ENCODE assay signal across 30 cellular contexts in the genomic region with DNA sequence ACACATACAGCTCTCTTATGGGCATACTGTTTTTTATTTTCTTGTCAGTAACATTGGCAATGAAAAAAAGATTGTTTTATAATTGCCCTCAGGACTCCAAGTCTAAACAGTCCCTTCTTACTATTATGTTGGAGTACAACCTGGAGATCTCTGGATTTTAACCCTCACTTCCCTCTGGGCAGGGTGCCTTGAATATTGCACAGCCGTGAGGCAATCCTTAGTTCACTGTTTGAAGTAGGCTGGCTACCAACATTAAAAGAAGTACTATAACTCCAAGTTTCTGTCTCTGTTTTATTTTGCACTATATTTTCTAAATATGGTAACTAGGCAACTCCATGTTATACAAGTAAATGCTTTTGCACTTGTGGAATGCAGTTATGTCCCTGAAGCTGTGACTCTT.
"Had no signal": no experiment of that assay in that cellular context is flagged by ENCODE, and none has a peak within 500 bp of the region (broad histone marks: within the 10 kb centered on the region; RNA-seq: fewer than 3 reads in every experiment).

No MANE protein-coding gene starts in this region.

- H3K9ac ChIP-seq: parathyroid adenoma had no signal

- H3K36me3 Mint-ChIP-seq: activated naive CD4-positive, alpha-beta T cell treated with anti-CD3 and anti-CD28 coated beads, Interleukin-2, amount 10 ng/mL, durations not matched to agents 7 days and 5 days; activated naive CD8-positive, alpha-beta T cell treated with anti-CD3 and anti-CD28 coated beads, Interleukin-2, amount 10 ng/mL, durations not matched to agents 7 days and 5 days; stimulated activated naive B cell treated with anti-CD40 and anti-IgM and Interleukin-4, amounts not matched to agents 10 μg/mL and 1 μg/mL and 100 μg/mL, for 72 hours had no signal

- H3K9me3 Mint-ChIP-seq: activated CD4-positive, alpha-beta memory T cell treated with anti-CD3 and anti-CD28 coated beads, Interleukin-2, amount 10 ng/mL, durations not matched to agents 7 days and 5 days; activated CD4-positive, alpha-beta T cell treated with anti-CD3 and anti-CD28 coated beads, Interleukin-2, amount 10 ng/mL, durations not matched to agents 7 days and 5 days; activated naive CD4-positive, alpha-beta T cell treated with anti-CD3 and anti-CD28 coated beads, Interleukin-2, amount 10 ng/mL, durations not matched to agents 7 days and 5 days; activated naive CD8-positive, alpha-beta T cell treated with anti-CD3 and anti-CD28 coated beads, Interleukin-2, amount 10 ng/mL, durations not matched to agents 7 days and 5 days; activated T-cell treated with anti-CD3 and anti-CD28 coated beads, Interleukin-2, amount 50 U/mL, for 24 hours; central memory CD8-positive, alpha-beta T cell; stimulated activated naive B cell treated with anti-CD40 and anti-IgM and Interleukin-4, amounts not matched to agents 10 μg/mL and 1 μg/mL and 100 μg/mL, for 72 hours had no signal

- H3K27ac ChIP-seq: colonic mucosa, left lung, lower lobe of right lung, parathyroid adenoma, psoas muscle, right atrium auricular region, stomach, suprapubic skin, tibial nerve, WERI-Rb-1 had no signal

- H3K9me3 ChIP-seq: colonic mucosa, left lung, lower lobe of right lung, psoas muscle, right atrium auricular region, stomach, suprapubic skin, tibial nerve had no signal

- H3K27ac Mint-ChIP-seq: activated CD4-positive, alpha-beta memory T cell treated with anti-CD3 and anti-CD28 coated beads, Interleukin-2, amount 10 ng/mL, durations not matched to agents 7 days and 5 days; activated CD4-positive, alpha-beta T cell treated with anti-CD3 and anti-CD28 coated beads, Interleukin-2, amount 10 ng/mL, durations not matched to agents 7 days and 5 days; activated naive CD4-positive, alpha-beta T cell treated with anti-CD3 and anti-CD28 coated beads, Interleukin-2, amount 10 ng/mL, durations not matched to agents 7 days and 5 days; activated naive CD8-positive, alpha-beta T cell treated with anti-CD3 and anti-CD28 coated beads, Interleukin-2, amount 10 ng/mL, durations not matched to agents 7 days and 5 days; activated T-cell treated with anti-CD3 and anti-CD28 coated beads, Interleukin-2, amount 50 U/mL, for 24 hours; stimulated activated naive B cell treated with anti-CD40 and anti-IgM and Interleukin-4, amounts not matched to agents 10 μg/mL and 1 μg/mL and 100 μg/mL, for 72 hours; T-helper 17 cell had no signal

- H3K4me1 Mint-ChIP-seq: activated CD4-positive, alpha-beta memory T cell treated with anti-CD3 and anti-CD28 coated beads, Interleukin-2, amount 10 ng/mL, durations not matched to agents 7 days and 5 days; activated CD4-positive, alpha-beta T cell treated with anti-CD3 and anti-CD28 coated beads, Interleukin-2, amount 10 ng/mL, durations not matched to agents 7 days and 5 days; activated naive CD4-positive, alpha-beta T cell treated with anti-CD3 and anti-CD28 coated beads, Interleukin-2, amount 10 ng/mL, durations not matched to agents 7 days and 5 days; activated naive CD8-positive, alpha-beta T cell treated with anti-CD3 and anti-CD28 coated beads, Interleukin-2, amount 10 ng/mL, durations not matched to agents 7 days and 5 days; central memory CD8-positive, alpha-beta T cell; stimulated activated naive B cell treated with anti-CD40 and anti-IgM and Interleukin-4, amounts not matched to agents 10 μg/mL and 1 μg/mL and 100 μg/mL, for 72 hours; T-helper 17 cell had no signal

- H3K4me3 Mint-ChIP-seq: activated CD4-positive, alpha-beta memory T cell treated with anti-CD3 and anti-CD28 coated beads, Interleukin-2, amount 10 ng/mL, durations not matched to agents 7 days and 5 days; activated CD4-positive, alpha-beta T cell treated with anti-CD3 and anti-CD28 coated beads, Interleukin-2, amount 10 ng/mL, durations not matched to agents 7 days and 5 days; activated naive CD4-positive, alpha-beta T cell treated with anti-CD3 and anti-CD28 coated beads, Interleukin-2, amount 10 ng/mL, durations not matched to agents 7 days and 5 days; activated naive CD8-positive, alpha-beta T cell treated with anti-CD3 and anti-CD28 coated beads, Interleukin-2, amount 10 ng/mL, durations not matched to agents 7 days and 5 days; activated T-cell treated with anti-CD3 and anti-CD28 coated beads, Interleukin-2, amount 50 U/mL, for 24 hours; central memory CD8-positive, alpha-beta T cell; stimulated activated naive B cell treated with anti-CD40 and anti-IgM and Interleukin-4, amounts not matched to agents 10 μg/mL and 1 μg/mL and 100 μg/mL, for 72 hours; T-helper 17 cell had no signal

- H3K27me3 Mint-ChIP-seq: activated CD4-positive, alpha-beta memory T cell treated with anti-CD3 and anti-CD28 coated beads, Interleukin-2, amount 10 ng/mL, durations not matched to agents 7 days and 5 days; activated CD4-positive, alpha-beta T cell treated with anti-CD3 and anti-CD28 coated beads, Interleukin-2, amount 10 ng/mL, durations not matched to agents 7 days and 5 days; activated naive CD4-positive, alpha-beta T cell treated with anti-CD3 and anti-CD28 coated beads, Interleukin-2, amount 10 ng/mL, durations not matched to agents 7 days and 5 days; activated naive CD8-positive, alpha-beta T cell treated with anti-CD3 and anti-CD28 coated beads, Interleukin-2, amount 10 ng/mL, durations not matched to agents 7 days and 5 days; activated T-cell treated with anti-CD3 and anti-CD28 coated beads, Interleukin-2, amount 50 U/mL, for 24 hours; central memory CD8-positive, alpha-beta T cell; stimulated activated naive B cell treated with anti-CD40 and anti-IgM and Interleukin-4, amounts not matched to agents 10 μg/mL and 1 μg/mL and 100 μg/mL, for 72 hours had no signal

- DNase-seq: activated CD4-positive, alpha-beta memory T cell treated with anti-CD3 and anti-CD28 coated beads, Interleukin-2, amount 10 ng/mL, durations not matched to agents 7 days and 5 days; activated CD4-positive, alpha-beta T cell treated with anti-CD3 and anti-CD28 coated beads, Interleukin-2, amount 10 ng/mL, durations not matched to agents 7 days and 5 days; activated CD4-positive, CD25-positive, alpha-beta regulatory T cell treated with anti-CD3 and anti-CD28 coated beads, Interleukin-2, amount 50 U/mL, for 72 hours; activated CD8-positive, alpha-beta memory T cell treated with anti-CD3 and anti-CD28 coated beads, Interleukin-2, amount 50 U/mL, for 48 hours; activated gamma-delta T cell; activated naive CD4-positive, alpha-beta T cell treated with anti-CD3 and anti-CD28 coated beads, Interleukin-2, amount 10 ng/mL, durations not matched to agents 7 days and 5 days; activated naive CD8-positive, alpha-beta T cell treated with anti-CD3 and anti-CD28 coated beads, Interleukin-2, amount 10 ng/mL, durations not matched to agents 7 days and 5 days; activated T-cell treated with anti-CD3 and anti-CD28 coated beads, Interleukin-2, amount 50 U/mL, for 24 hours; amniotic stem cell; colonic mucosa; dorsolateral prefrontal cortex; effector memory CD4-positive, alpha-beta T cell; head of caudate nucleus; hypothalamus; left lung; lower lobe of right lung; mesenchymal stem cell; psoas muscle; stimulated activated CD4-positive, alpha-beta T cell treated with anti-CD3 and anti-CD28 coated beads, Interleukin-15, amount 100 ng/mL, for 24 hours; stimulated activated CD4-positive, alpha-beta T cell treated with anti-CD3 and anti-CD28 coated beads, Interleukin-2, amount 100 ng/mL, for 24 hours; stimulated activated naive B cell treated with anti-CD40 and anti-IgM and Interleukin-4, amounts not matched to agents 10 μg/mL and 1 μg/mL and 100 μg/mL, for 72 hours; stomach; T-helper 17 cell; T1000; WERI-Rb-1 had no signal

- ATAC-seq: left lung; lower lobe of right lung; psoas muscle; stimulated activated naive B cell treated with anti-CD40 and anti-IgM and Interleukin-4, amounts not matched to agents 10 μg/mL and 1 μg/mL and 100 μg/mL, for 72 hours; T-helper 17 cell had no signal

- H3K36me3 ChIP-seq: colonic mucosa, left lung, lower lobe of right lung, right atrium auricular region, stomach, suprapubic skin, tibial nerve, WERI-Rb-1 had no signal

- H3K4me3 ChIP-seq: colonic mucosa, dorsolateral prefrontal cortex, left lung, lower lobe of right lung, psoas muscle, right atrium auricular region, stomach, suprapubic skin, tibial nerve had no signal

- H3K4me1 ChIP-seq: colonic mucosa, left lung, lower lobe of right lung, parathyroid adenoma, psoas muscle, right atrium auricular region, tibial nerve had no signal

- H3K27me3 ChIP-seq: colonic mucosa, dorsolateral prefrontal cortex, left lung, right atrium auricular region, stomach, suprapubic skin, tibial nerve had no signal
